In genomic region chr4:173182403-173182802, GRCh38 we compare ENCODE assay signal across 12 cellular contexts. TPM values are rescaled to one million over a fixed set of nuclear protein-coding genes. Genes with fewer than 3 reads are reported as not detected.
A peak's percentile ranks its signal among the peaks of the same experiment; 100 is the strongest.
DNase-seq lines count a peak whose midpoint lies in the region; ATAC-seq and TF ChIP-seq lines count a peak whose summit lies in the region.
"Had no signal": no experiment of that assay in that cellular context is flagged by ENCODE, and none has a peak within 500 bp of the region (broad histone marks: within the 10 kb centered on the region; RNA-seq: fewer than 3 reads in every experiment).

No MANE protein-coding gene starts in this region.

- peaks cover 19% of the 10 kb centered on the region for H3K9me3 Mint-ChIP-seq in GM23338

- TF ChIP-seq CTCF in GM23338 (conservative IDR thresholded peaks at IDR 0.05; ENCODE audit: low read depth in 2 of 2) (no peak), foreskin keratinocyte (conservative IDR thresholded peaks at IDR 0.05) (no peak), left ventricle myocardium inferior (IDR thresholded peaks at IDR 0.05; ENCODE audit: borderline replicate concordance) (no peak)

- H3K79me2 ChIP-seq in ACC112 (ENCODE audit: control insufficient read depth, insufficient read depth, low read length, unreplicated experiment) (peaks cover 11% of the 10 kb centered on the region), GM23338 (replicated peaks; ENCODE audit: insufficient read depth) (peaks cover 97% of the 10 kb centered on the region)

- no peak for ATAC-seq in GM23338
- ATAC-seq in foreskin keratinocyte: peak; percentile 82
- ATAC-seq in HG03460 (IDR thresholded peaks at IDR 0.05; ENCODE audit: unreplicated experiment): no peak
- ATAC-seq in GM18517 (IDR thresholded peaks at IDR 0.05; ENCODE audit: unreplicated experiment): no peak

- H3K36me3 Mint-ChIP-seq in GM23338 (ENCODE audit: low read depth): peaks cover 28% of the 10 kb centered on the region

- no peak overlapping the region for H3K9ac ChIP-seq in adipocyte (ENCODE audit: low read length)

- H2AFZ ChIP-seq in ACC112 (ENCODE audit: low read length, unreplicated experiment) (no peak overlapping the region), GM23338 (no peak overlapping the region)

- H3K9me2 ChIP-seq in GM23338 (ENCODE audit: insufficient read depth): no peaks in the 10 kb centered on the region

- H3K9me3 ChIP-seq in adipocyte (ENCODE audit: control insufficient read depth, low read length): no peaks in the 10 kb centered on the region
- H3K9me3 ChIP-seq in left ventricle myocardium inferior (replicated peaks): no peaks in the 10 kb centered on the region

- peaks cover 7% of the 10 kb centered on the region; the same call in 1 of the 2 replicates for H4K20me1 ChIP-seq in GM23338 (replicated peaks; ENCODE audit: insufficient read depth)

- H3K4me1 ChIP-seq in ACC112 (ENCODE audit: control insufficient read depth, insufficient read depth, low read length, unreplicated experiment) (peaks cover 45% of the 10 kb centered on the region), GM23338 (ENCODE audit: insufficient read depth) (peaks cover 8% of the 10 kb centered on the region), adipocyte (ENCODE audit: control insufficient read depth, insufficient read depth, low read length) (peaks cover 40% of the 10 kb centered on the region), foreskin keratinocyte (peaks cover 23% of the 10 kb centered on the region), left ventricle myocardium inferior (peaks cover 20% of the 10 kb centered on the region)

- peak overlapping the region; percentile 88 for H3K27ac ChIP-seq in ACC112 (ENCODE audit: low read depth, low read length)
- H3K27ac ChIP-seq in GM23338 (ENCODE audit: low read depth): no peak overlapping the region
- H3K27ac ChIP-seq in foreskin keratinocyte: peak overlapping the region; percentile 29
- H3K27ac ChIP-seq in left ventricle myocardium inferior (replicated peaks): no peak overlapping the region

- H3K4me2 ChIP-seq in GM23338: no peak overlapping the region

- H3K4me3 ChIP-seq in ACC112 (ENCODE audit: low read depth, low read length) (peak overlapping the region; percentile 62), GM23338 (no peak overlapping the region), adipocyte (ENCODE audit: low read length) (no peak overlapping the region), left ventricle myocardium inferior (no peak overlapping the region)

- DNase-seq in GM23338 (ENCODE audit: low spot score): no peak
- DNase-seq in adipocyte (ENCODE audit: low read depth): peak; percentile 73
- peak; percentile 94 to 95 for DNase-seq in foreskin keratinocyte
- DNase-seq in OCI-M2 (lab: John Stamatoyannopoulos, UW; ENCODE audit: unreplicated experiment): no peak
- no peak for DNase-seq in left ventricle myocardium inferior
- DNase-seq: activated T-cell treated with anti-CD3 and anti-CD28 coated beads, Interleukin-2, amount 50 U/mL, for 1 hour; effector CD8-positive, alpha-beta T cell; NCI-H2107; T-helper 1 cell had no signal

- intact Hi-C loops in left ventricle myocardium inferior (cut with micrococcal nuclease): no loop called here

- H3K36me3 ChIP-seq in ACC112 (ENCODE audit: insufficient read depth, low read length) (no peaks in the 10 kb centered on the region), GM23338 (ENCODE audit: insufficient read depth) (no peaks in the 10 kb centered on the region), adipocyte (ENCODE audit: control insufficient read depth, insufficient read depth, low read length, severe bottlenecking) (no peaks in the 10 kb centered on the region), left ventricle myocardium inferior (no peaks in the 10 kb centered on the region)

- peak overlapping the region; percentile 44; the same call in 1 of the 2 replicates for H3K27ac Mint-ChIP-seq in GM23338

- H3K27me3 ChIP-seq in ACC112 (ENCODE audit: insufficient read depth, low read length): no peaks in the 10 kb centered on the region
- H3K27me3 ChIP-seq in GM23338 (ENCODE audit: insufficient read depth): no peaks in the 10 kb centered on the region
- H3K27me3 ChIP-seq in adipocyte (replicated peaks; ENCODE audit: control insufficient read depth, insufficient read depth, low read length): no peaks in the 10 kb centered on the region
- no peaks in the 10 kb centered on the region for H3K27me3 ChIP-seq in foreskin keratinocyte
- no peaks in the 10 kb centered on the region for H3K27me3 ChIP-seq in left ventricle myocardium inferior (ENCODE audit: low read depth)

- no peak overlapping the region for H3K4me3 Mint-ChIP-seq in GM23338

- H3F3A ChIP-seq in GM23338 (replicated peaks; ENCODE audit: low read depth): no peaks in the 10 kb centered on the region

- H3K4me1 Mint-ChIP-seq in GM23338: peaks cover 34% of the 10 kb centered on the region

- H3K27me3 Mint-ChIP-seq in GM23338 (ENCODE audit: insufficient read depth, low read depth, poor library complexity): peaks cover 9% of the 10 kb centered on the region

TF ChIP-seq in GM23338, 12 proteins besides CTCF, POLR2A, EP300 and RAD21 (continues in another document):
- TF ChIP-seq EZH2 (IDR thresholded peaks at IDR 0.05; ENCODE audit: low read depth, unreplicated experiment) (no peak), ZNF331 (CRISPR knock-in tag; IDR thresholded peaks at IDR 0.05; ENCODE audit: low read depth) (no peak), STAT1 (IDR thresholded peaks at IDR 0.05; ENCODE audit: unreplicated experiment) (no peak), JUNB (IDR thresholded peaks at IDR 0.05; ENCODE audit: unreplicated experiment) (no peak), ETS1 (IDR thresholded peaks at IDR 0.05) (no peak), EZH2phosphoT487 (IDR thresholded peaks at IDR 0.05; ENCODE audit: unreplicated experiment) (no peak), POLR2AphosphoS5 (IDR thresholded peaks at IDR 0.05; ENCODE audit: low read depth) (no peak), REST (IDR thresholded peaks at IDR 0.05; ENCODE audit: unreplicated experiment) (no peak), CREB1 (CRISPR knock-in tag; IDR thresholded peaks at IDR 0.05; ENCODE audit: low read depth) (no peak)

RNA-seq across cellular contexts. Expression of gene GALNT7, which starts 13.8 kb away (rescaled TPM):
- 64.2 and 72.2 TPM in 2 replicates for total RNA-seq in GM23338 (2014; rRNA removed; shearing (Covaris generic))
- polyA plus RNA-seq in GM23338 (2016; fragmentation: Nextera tagmentation; extraction: Ambion mirVana) (28.9 and 31.8 TPM in 2 replicates), foreskin keratinocyte (4.7 and 6.4 TPM in 2 replicates)
- total RNA-seq in foreskin keratinocyte (19.9 and 21.0 TPM in 2 replicates), left ventricle myocardium inferior (6.1 TPM)

Comparison
In these comparisons a context has a peak if more than half of its experiments do, and no peak if none do; other contexts are left out.
1. H3K27ac ChIP-seq: peak in ACC112 (single experiment) and foreskin keratinocyte (single experiment); none in GM23338 (single experiment) and left ventricle myocardium inferior (single experiment).
2. DNase-seq: peak in adipocyte (single experiment) and foreskin keratinocyte (2 of 2); none in GM23338 (single experiment), OCI-M2 (single experiment) and left ventricle myocardium inferior (single experiment).